Comparison of ENCODE assay signal across 13 cellular contexts in the genomic region with DNA sequence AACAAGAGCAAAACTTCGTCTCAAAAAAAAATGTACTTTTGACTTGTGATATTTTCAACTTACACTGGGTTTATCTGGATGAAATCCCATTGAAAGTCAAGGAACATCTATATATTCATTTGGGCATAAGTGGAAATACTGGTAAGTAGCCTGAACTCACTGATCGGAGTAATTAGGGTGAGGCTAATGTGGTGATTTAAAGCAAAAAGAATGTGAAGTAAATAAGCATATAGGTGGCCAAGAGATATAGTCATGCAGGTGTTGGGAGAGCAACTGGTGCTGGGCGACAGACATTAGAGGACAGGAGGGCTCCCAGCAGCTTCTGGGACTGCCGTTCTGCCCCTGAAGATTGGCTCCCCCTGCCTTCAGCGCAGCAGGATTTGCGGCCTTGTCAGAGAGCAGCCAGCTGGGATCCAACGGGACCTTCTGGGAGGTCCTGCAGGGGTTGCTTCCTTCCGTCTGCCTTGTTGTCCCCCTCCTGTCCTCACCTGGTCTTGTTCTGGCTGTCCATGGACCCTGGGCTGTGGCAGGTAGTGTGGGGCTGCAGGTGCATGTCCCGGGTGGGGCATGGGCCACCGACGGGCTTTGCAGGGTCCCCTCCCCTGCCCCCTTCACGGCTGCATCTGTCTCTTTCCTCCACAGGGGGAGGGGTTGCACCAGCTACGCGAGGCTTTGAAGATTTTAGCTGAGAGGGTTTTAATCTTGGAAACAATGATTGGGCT. TPM values are rescaled to one million over a fixed set of nuclear protein-coding genes. Genes with fewer than 3 reads are reported as not detected.
"Had no signal": no experiment of that assay in that cellular context is flagged by ENCODE, and none has a peak within 500 bp of the region (broad histone marks: within the 10 kb centered on the region; RNA-seq: fewer than 3 reads in every experiment).

No MANE protein-coding gene starts in this region.

- H3K4me1 Mint-ChIP-seq: natural killer cell had no signal

- H3K9me3 Mint-ChIP-seq: natural killer cell had no signal

- H3K27ac ChIP-seq: gastroesophageal sphincter, prostate gland, right lobe of liver, thoracic aorta had no signal

- H3K4me1 ChIP-seq: gastroesophageal sphincter, prostate gland, right lobe of liver had no signal

- H3K9me3 ChIP-seq: gastroesophageal sphincter, prostate gland, right lobe of liver, thoracic aorta had no signal

- H3K36me3 ChIP-seq: prostate gland, right lobe of liver, thoracic aorta had no signal

- H3K27me3 ChIP-seq: gastroesophageal sphincter, right lobe of liver had no signal

- H3K4me3 ChIP-seq: gastroesophageal sphincter, prostate gland, right lobe of liver, smooth muscle cell, thoracic aorta had no signal

- H3K4me3 Mint-ChIP-seq: natural killer cell had no signal

- H3K27ac Mint-ChIP-seq: natural killer cell had no signal

- DNase-seq: activated CD4-positive, alpha-beta T cell treated with anti-CD3 and anti-CD28 coated beads, Interleukin-2, amount 50 U/mL, for 1 hour; activated naive CD4-positive, alpha-beta T cell treated with anti-CD3 and anti-CD28 coated beads, Interleukin-2, amount 50 U/mL, for 16 hours; activated T-cell treated with anti-CD3 and anti-CD28 coated beads for 4 hours; left colon; natural killer cell; occipital lobe; SW 1271 had no signal

- H3K36me3 Mint-ChIP-seq: natural killer cell had no signal

- H3K4me2 ChIP-seq: smooth muscle cell had no signal

- ATAC-seq: gastroesophageal sphincter, left colon, natural killer cell, right lobe of liver had no signal

RNA-seq across cellular contexts. Expression of a gene that starts 48.0 kb away (rescaled TPM):
- total RNA-seq: activated CD8-positive, alpha-beta memory T cell treated with anti-CD3 and anti-CD28 coated beads for 36 hours had no signal
